Comparison of ENCODE assay signal across 1 cellular context in genomic region chr5:128537999-128538248, GRCh38.
TF ChIP-seq lines count a peak whose summit lies in the region.

Gene FBN2 (minus strand): TSS chr5:128538245. CDS start chr5:128537603, 642 bp downstream.

TF ChIP-seq in HepG2, 621 proteins besides CTCF, POLR2A, EP300 and RAD21 (continued from another document):
- TF ChIP-seq MTF2 (CRISPR knock-in tag; IDR thresholded peaks at IDR 0.05; ENCODE audit: borderline replicate concordance) (no peak), ZKSCAN5 (CRISPR knock-in tag; IDR thresholded peaks at IDR 0.05) (no peak), ZSCAN5A (CRISPR knock-in tag; IDR thresholded peaks at IDR 0.05; ENCODE audit: borderline replicate concordance) (no peak), ZNF24 (IDR thresholded peaks at IDR 0.05) (no peak), ZNF678 (CRISPR knock-in tag; IDR thresholded peaks at IDR 0.05) (no peak), RARA (CRISPR knock-in tag; IDR thresholded peaks at IDR 0.05) (no peak)
- TF ChIP-seq, protein P1, sequence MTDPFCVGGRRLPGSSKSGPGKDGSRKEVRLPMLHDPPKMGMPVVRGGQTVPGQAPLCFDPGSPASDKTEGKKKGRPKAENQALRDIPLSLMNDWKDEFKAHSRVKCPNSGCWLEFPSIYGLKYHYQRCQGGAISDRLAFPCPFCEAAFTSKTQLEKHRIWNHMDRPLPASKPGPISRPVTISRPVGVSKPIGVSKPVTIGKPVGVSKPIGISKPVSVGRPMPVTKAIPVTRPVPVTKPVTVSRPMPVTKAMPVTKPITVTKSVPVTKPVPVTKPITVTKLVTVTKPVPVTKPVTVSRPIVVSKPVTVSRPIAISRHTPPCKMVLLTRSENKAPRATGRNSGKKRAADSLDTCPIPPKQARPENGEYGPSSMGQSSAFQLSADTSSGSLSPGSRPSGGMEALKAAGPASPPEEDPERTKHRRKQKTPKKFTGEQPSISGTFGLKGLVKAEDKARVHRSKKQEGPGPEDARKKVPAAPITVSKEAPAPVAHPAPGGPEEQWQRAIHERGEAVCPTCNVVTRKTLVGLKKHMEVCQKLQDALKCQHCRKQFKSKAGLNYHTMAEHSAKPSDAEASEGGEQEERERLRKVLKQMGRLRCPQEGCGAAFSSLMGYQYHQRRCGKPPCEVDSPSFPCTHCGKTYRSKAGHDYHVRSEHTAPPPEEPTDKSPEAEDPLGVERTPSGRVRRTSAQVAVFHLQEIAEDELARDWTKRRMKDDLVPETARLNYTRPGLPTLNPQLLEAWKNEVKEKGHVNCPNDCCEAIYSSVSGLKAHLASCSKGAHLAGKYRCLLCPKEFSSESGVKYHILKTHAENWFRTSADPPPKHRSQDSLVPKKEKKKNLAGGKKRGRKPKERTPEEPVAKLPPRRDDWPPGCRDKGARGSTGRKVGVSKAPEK (CRISPR knock-in tag; IDR thresholded peaks at IDR 0.05; ENCODE audit: borderline replicate concordance): no peak
